ENCODE assay signal across 14 cellular contexts in the genomic region with DNA sequence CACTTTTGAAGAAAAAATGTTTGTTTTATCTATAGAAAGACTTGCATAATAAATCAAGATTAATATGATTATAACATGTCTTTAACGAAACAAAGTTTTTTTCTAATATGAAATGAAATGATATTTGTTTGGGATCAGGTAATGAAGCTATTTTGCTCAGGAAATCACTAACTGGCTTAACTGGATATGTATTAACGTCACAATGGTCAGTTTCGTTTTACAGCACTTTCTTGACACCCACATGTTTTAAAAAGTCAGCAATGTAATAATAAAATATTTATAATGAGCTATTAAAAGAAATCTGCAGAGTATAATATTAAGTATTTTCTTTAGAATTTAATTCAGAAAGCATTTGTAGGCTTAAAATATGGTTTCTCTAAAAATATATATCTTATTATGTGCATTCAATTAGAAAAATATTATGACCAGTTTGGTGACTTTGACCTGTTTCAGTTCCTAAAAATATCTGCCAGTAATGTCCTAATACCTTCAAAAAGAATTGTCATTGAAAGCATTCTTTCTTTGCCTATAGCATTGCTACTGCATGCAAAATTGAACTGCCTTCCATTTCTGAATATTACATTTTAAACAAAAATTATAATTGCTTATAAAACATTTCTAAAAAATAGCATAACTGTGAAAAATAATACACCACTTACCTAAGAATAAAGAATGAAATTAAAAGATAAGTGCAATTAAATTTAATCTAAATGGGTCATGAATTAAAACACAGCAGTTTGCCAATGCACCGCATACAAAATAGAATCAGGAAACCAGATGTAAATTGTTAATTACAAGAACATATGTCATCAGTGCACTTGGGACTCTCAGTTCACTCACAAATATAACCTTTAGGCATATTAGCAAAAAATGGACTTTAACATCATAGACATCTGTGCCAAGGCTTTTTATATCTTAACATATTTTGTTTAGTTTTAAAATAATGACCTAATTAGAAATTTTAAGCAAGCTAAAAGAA. TPM values are rescaled to one million over a fixed set of nuclear protein-coding genes. Genes with fewer than 3 reads are reported as not detected.
DNase-seq lines count a peak whose midpoint lies in the region; ATAC-seq, FAIRE-seq and TF ChIP-seq lines count a peak whose summit lies in the region.
"Had no signal": no experiment of that assay in that cellular context is flagged by ENCODE, and none has a peak within 500 bp of the region (broad histone marks: within the 10 kb centered on the region; RNA-seq: fewer than 3 reads in every experiment).

No MANE protein-coding gene starts in this region.

- intact Hi-C loops in pancreas (cut with DNase I) = no loop called here

- ATAC-seq in HG02571 (IDR thresholded peaks at IDR 0.05; ENCODE audit: unreplicated experiment) = peak; percentile 76
- peak; percentile 87 for ATAC-seq in HG03280 (IDR thresholded peaks at IDR 0.05; ENCODE audit: unreplicated experiment)
- ATAC-seq in pancreas = no peak
- ATAC-seq in natural killer cell treated with Interleukin-12 subunit alpha and Interleukin-12 subunit beta and Interleukin-15 and Interleukin-18, amount 100 ng/mL, for 72 hours = no peak
- no peak for ATAC-seq in WTC11
- ATAC-seq: activated CD8-positive, alpha-beta T cell treated with anti-CD3 and anti-CD28 coated beads for 36 hours had no signal

- no peak overlapping the region for H3K4me3 Mint-ChIP-seq in natural killer cell treated with Interleukin-12 subunit alpha and Interleukin-12 subunit beta and Interleukin-15 and Interleukin-18, amount 100 ng/mL, for 72 hours
- H3K4me3 Mint-ChIP-seq in WTC11 = no peak overlapping the region
- H3K4me3 Mint-ChIP-seq: activated CD8-positive, alpha-beta T cell treated with anti-CD3 and anti-CD28 coated beads for 36 hours had no signal

- TF ChIP-seq CTCF in pancreas (IDR thresholded peaks at IDR 0.05) (no peak), WTC11 (IDR thresholded peaks at IDR 0.05) (no peak)

- H3K4me1 Mint-ChIP-seq in natural killer cell treated with Interleukin-12 subunit alpha and Interleukin-12 subunit beta and Interleukin-15 and Interleukin-18, amount 100 ng/mL, for 72 hours (ENCODE audit: low read depth in 2 of 2) = no peaks in the 10 kb centered on the region
- peaks cover 11% of the 10 kb centered on the region for H3K4me1 Mint-ChIP-seq in WTC11

- H3K27me3 Mint-ChIP-seq in natural killer cell treated with Interleukin-12 subunit alpha and Interleukin-12 subunit beta and Interleukin-15 and Interleukin-18, amount 100 ng/mL, for 72 hours = peaks cover 6 to 13% of the 10 kb centered on the region in 2 donors
- H3K27me3 Mint-ChIP-seq in WTC11 (ENCODE audit: low read depth) = no peaks in the 10 kb centered on the region

- no peaks in the 10 kb centered on the region for H3K4me1 ChIP-seq in pancreas

- no peak overlapping the region for H3K27ac ChIP-seq in pancreas
- H3K27ac ChIP-seq: skin epidermis had no signal

- peak; percentile 34 for FAIRE-seq in pancreas (lab: Jason Lieb, UNC)

- CTCF ChIA-PET in WTC11 (lab: Charles Lee) = interaction anchor here (0.9 kb wide), 1 partner anchor 31 kb away, joined by 3 read pairs; no protein-coding TSS in a partner anchor

- POLR2A ChIA-PET in WTC11 (lab: Charles Lee) = no interaction called here

- peak; percentile 23 for DNase-seq in NCI-H2171 treated with DMSO at 0.1 percent for 48 hours (lab: John Stamatoyannopoulos, UW)
- no peak for DNase-seq in NCI-H2171 (lab: John Stamatoyannopoulos, UW)
- DNase-seq in pancreas = no peak
- no peak for DNase-seq in natural killer cell treated with Interleukin-12 subunit alpha and Interleukin-12 subunit beta and Interleukin-15 and Interleukin-18, amount 100 ng/mL, for 72 hours (ENCODE audit: low spot score)
- no peak for DNase-seq in nucleus accumbens (lab: John Stamatoyannopoulos, UW)
- no peak for DNase-seq in WTC11 (ENCODE audit: low spot score)
- DNase-seq: 8988T; activated CD8-positive, alpha-beta T cell treated with anti-CD3 and anti-CD28 coated beads for 36 hours; DMS53; GOT3; NCI-H526 had no signal

- no peaks in the 10 kb centered on the region for H3K9me3 ChIP-seq in pancreas

- peaks cover 7% of the 10 kb centered on the region for H3K9me3 Mint-ChIP-seq in natural killer cell treated with Interleukin-12 subunit alpha and Interleukin-12 subunit beta and Interleukin-15 and Interleukin-18, amount 100 ng/mL, for 72 hours
- H3K9me3 Mint-ChIP-seq in WTC11 = peaks cover 25% of the 10 kb centered on the region

- H3K36me3 ChIP-seq in pancreas = no peaks in the 10 kb centered on the region

- no peaks in the 10 kb centered on the region for H3K36me3 Mint-ChIP-seq in natural killer cell treated with Interleukin-12 subunit alpha and Interleukin-12 subunit beta and Interleukin-15 and Interleukin-18, amount 100 ng/mL, for 72 hours
- H3K36me3 Mint-ChIP-seq in WTC11 = peaks cover 15% of the 10 kb centered on the region

- H3K27ac Mint-ChIP-seq in natural killer cell treated with Interleukin-12 subunit alpha and Interleukin-12 subunit beta and Interleukin-15 and Interleukin-18, amount 100 ng/mL, for 72 hours = no peak overlapping the region
- H3K27ac Mint-ChIP-seq in WTC11 = no peak overlapping the region
- H3K27ac Mint-ChIP-seq: activated CD8-positive, alpha-beta T cell treated with anti-CD3 and anti-CD28 coated beads for 36 hours had no signal

- WGBS in pancreas, 2 donors = 66 to 84% methylated on average over 4 of the region's 4 CpGs

- no peak overlapping the region for H3K4me3 ChIP-seq in pancreas
- H3K4me3 ChIP-seq: skin epidermis had no signal

- H3K27me3 ChIP-seq in pancreas = no peaks in the 10 kb centered on the region

TF ChIP-seq in WTC11, 78 proteins besides CTCF, POLR2A, EP300 and RAD21:
- TF ChIP-seq FOXJ3 (CRISPR knock-in tag; IDR thresholded peaks at IDR 0.05; ENCODE audit: borderline replicate concordance) (no peak), USF1 (CRISPR knock-in tag; IDR thresholded peaks at IDR 0.05) (no peak), ZNF423 (CRISPR knock-in tag; IDR thresholded peaks at IDR 0.05) (no peak), HMGXB4 (CRISPR knock-in tag; IDR thresholded peaks at IDR 0.05) (no peak), ZNF416 (CRISPR knock-in tag; IDR thresholded peaks at IDR 0.05) (no peak), TP53 (CRISPR knock-in tag; IDR thresholded peaks at IDR 0.05) (no peak), ZNF138 (CRISPR knock-in tag; conservative IDR thresholded peaks at IDR 0.05) (no peak)
- TF ChIP-seq, protein P1, sequence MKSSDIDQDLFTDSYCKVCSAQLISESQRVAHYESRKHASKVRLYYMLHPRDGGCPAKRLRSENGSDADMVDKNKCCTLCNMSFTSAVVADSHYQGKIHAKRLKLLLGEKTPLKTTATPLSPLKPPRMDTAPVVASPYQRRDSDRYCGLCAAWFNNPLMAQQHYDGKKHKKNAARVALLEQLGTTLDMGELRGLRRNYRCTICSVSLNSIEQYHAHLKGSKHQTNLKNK (CRISPR knock-in tag; IDR thresholded peaks at IDR 0.05) = no peak

RNA-seq across cellular contexts. Expression of gene TIGD2, which starts 31.6 kb away (rescaled TPM):
- total RNA-seq in pancreas (1 to 10 TPM; 2.7 to 4.7 (median 2.9) TPM), WTC11 (2021) (5.0 to 6.0 TPM (median 5.3 TPM) in 3 replicates)
- polyA plus RNA-seq in pancreas = 1 to 10 TPM; 1.7 to 2.4 TPM
- 1 to 10 TPM; 4.9 to 5.7 TPM for total RNA-seq in natural killer cell treated with Interleukin-12 subunit alpha and Interleukin-12 subunit beta and Interleukin-15 and Interleukin-18, amount 100 ng/mL, for 72 hours

Comparison
In these comparisons a context has a peak if more than half of its experiments do, and no peak if none do; other contexts are left out.
1. ATAC-seq: peak in HG02571 (single experiment) and HG03280 (single experiment); none in pancreas (0 of 4), natural killer cell treated with Interleukin-12 subunit alpha and Interleukin-12 subunit beta and Interleukin-15 and Interleukin-18, amount 100 ng/mL, for 72 hours (0 of 2) and WTC11 (single experiment).